1 cellular context compared by ENCODE assay signal in genomic region chr12:121793501-121793835, GRCh38.
TF ChIP-seq lines count a peak whose summit lies in the region.

RHOF (minus strand) TSS chr12:121793688; CDS start chr12:121793633, 55 bp downstream.

TF ChIP-seq in HEK293, 187 proteins besides CTCF, POLR2A, EP300 and RAD21 (continued from another document):
- TF ChIP-seq ZNF548 (tag by site-specific recombination; IDR thresholded peaks at IDR 0.05) (no peak), ZNF221 (tag by site-specific recombination; IDR thresholded peaks at IDR 0.05; ENCODE audit: borderline replicate concordance) (no peak), PRDM2 (tag by site-specific recombination; IDR thresholded peaks at IDR 0.05; ENCODE audit: borderline replicate concordance) (no peak), ZFHX2 (tag by site-specific recombination; conservative IDR thresholded peaks at IDR 0.05) (peak; percentile 15; the same call in 1 of the 2 replicates)
TF ChIP-seq in HEK293: peak in this region for 2.
